ENCODE assay signal across 12 cellular contexts in the genomic region with DNA sequence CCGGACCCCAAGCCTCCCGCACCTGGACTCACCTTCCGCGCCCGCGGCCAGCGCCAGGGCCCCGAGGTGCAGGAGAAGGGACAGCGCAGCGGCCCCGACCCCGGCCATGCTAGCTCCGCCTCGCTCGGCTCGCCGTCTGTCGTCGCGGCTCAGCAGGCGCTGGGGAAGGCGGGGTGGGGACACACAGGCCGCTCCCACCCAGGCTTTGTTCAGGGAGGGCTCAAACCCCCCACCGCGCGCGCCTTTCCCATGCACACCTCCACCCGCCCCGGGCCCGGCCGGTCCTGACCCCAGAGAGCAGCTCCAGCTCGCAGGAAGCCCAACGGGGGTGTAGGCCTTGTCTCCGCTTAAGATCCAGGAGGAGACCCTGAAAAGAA. TPM values are rescaled to one million over a fixed set of nuclear protein-coding genes. Genes with fewer than 3 reads are reported as not detected.
DNase-seq lines count a peak whose midpoint lies in the region; ATAC-seq and TF ChIP-seq lines count a peak whose summit lies in the region.
"Had no signal": no experiment of that assay in that cellular context is flagged by ENCODE, and none has a peak within 500 bp of the region (broad histone marks: within the 10 kb centered on the region; RNA-seq: fewer than 3 reads in every experiment).

A gene (minus strand): TSS at position 141 of the 377 bp plus-strand sequence. CDS start 33 bp downstream, at position 108.

- no peak within 1 kb of the TSS for H3K9ac ChIP-seq in neural progenitor cell

- H3K36me3 ChIP-seq in SJSA1 (no peaks in the 10 kb centered on the region), neural progenitor cell (no peaks in the 10 kb centered on the region), OCI-LY7 (ENCODE audit: insufficient read depth, low read length) (no peaks in the 10 kb centered on the region)

- H3K4me1 ChIP-seq in SJSA1 (replicated peaks), result peaks cover 11% of the 10 kb centered on the region
- H3K4me1 ChIP-seq in neural progenitor cell, result peaks cover 29% of the 10 kb centered on the region
- no peaks in the 10 kb centered on the region for H3K4me1 ChIP-seq in OCI-LY7 (ENCODE audit: insufficient read depth, low read length, poor library complexity, severe bottlenecking)

- H2AFZ ChIP-seq in neural progenitor cell (replicated peaks) (peak within 1 kb of the TSS; percentile 93), OCI-LY7 (ENCODE audit: low read length) (no peak within 1 kb of the TSS)

- ATAC-seq in GM21576 (IDR thresholded peaks at IDR 0.05; ENCODE audit: unreplicated experiment) (no peak), HG03135 (IDR thresholded peaks at IDR 0.05; ENCODE audit: unreplicated experiment) (no peak)
- no peak for ATAC-seq in CD4-positive, alpha-beta T cell (ENCODE audit: poor library complexity)
- ATAC-seq: activated naive CD4-positive, alpha-beta T cell treated with anti-CD3 and anti-CD28 coated beads, Interleukin-2, amount 50 U/mL, for 72 hours had no signal

- peaks cover 8% of the 10 kb centered on the region for H3K9me3 Mint-ChIP-seq in glutamatergic neuron (ENCODE audit: unreplicated experiment)
- no peaks in the 10 kb centered on the region for H3K9me3 Mint-ChIP-seq in neural progenitor cell
- no peaks in the 10 kb centered on the region for H3K9me3 Mint-ChIP-seq in CD4-positive, alpha-beta T cell
- H3K9me3 Mint-ChIP-seq: activated naive CD4-positive, alpha-beta T cell treated with anti-CD3 and anti-CD28 coated beads, Interleukin-2, amount 50 U/mL, for 72 hours; T-helper 2 cell treated with Interferon-gamma antibody and Interleukin-4, amounts not matched to agents 5 μg/mL and 100 μg/mL, for 36 hours had no signal

- H3K27me3 ChIP-seq in SJSA1 (replicated peaks), result peaks cover 26% of the 10 kb centered on the region; the same call in 1 of the 2 replicates
- H3K27me3 ChIP-seq in neural progenitor cell, result peaks cover 40% of the 10 kb centered on the region
- peaks cover 37% of the 10 kb centered on the region for H3K27me3 ChIP-seq in CD4-positive, alpha-beta T cell (ENCODE audit: control insufficient read depth, insufficient read depth, low read length)

- H3K9me3 ChIP-seq in SJSA1 (replicated peaks) (no peaks in the 10 kb centered on the region), neural progenitor cell (ENCODE audit: low read depth) (no peaks in the 10 kb centered on the region), OCI-LY7 (ENCODE audit: low read length) (no peaks in the 10 kb centered on the region)
- no peaks in the 10 kb centered on the region for H3K9me3 ChIP-seq in CD4-positive, alpha-beta T cell (ENCODE audit: control insufficient read depth, low read length)

- intact Hi-C loops in OCI-LY7 (cut with micrococcal nuclease; ENCODE audit: unreplicated experiment), result no loop called here
- intact Hi-C loops in CD4-positive, alpha-beta T cell (cut with DNase I, micrococcal nuclease), result no loop called here

- peaks cover 16% of the 10 kb centered on the region for H3K27me3 Mint-ChIP-seq in glutamatergic neuron (ENCODE audit: unreplicated experiment)
- H3K27me3 Mint-ChIP-seq in neural progenitor cell (ENCODE audit: insufficient read depth, low read depth), result peaks cover 19% of the 10 kb centered on the region
- H3K27me3 Mint-ChIP-seq in CD4-positive, alpha-beta T cell, result peaks cover 71% of the 10 kb centered on the region

- CTCF ChIA-PET in AG04449 (lab: Yijun Ruan, JAX) (interaction anchor here (1.0 to 6.2 kb wide), 4 partner anchors 11 to 179 kb away, joined by 3 to 76 read pairs (median 4); no protein-coding TSS in a partner anchor), OCI-LY7 (lab: Charles Lee; ENCODE audit: unreplicated experiment) (no interaction called here)
- CTCF ChIA-PET in CD4-positive, alpha-beta T cell (lab: Charles Lee), result no interaction called here

- H3K79me2 ChIP-seq in neural progenitor cell (ENCODE audit: low read depth) (no peaks in the 10 kb centered on the region), OCI-LY7 (ENCODE audit: insufficient read depth, low read depth, low read length) (no peaks in the 10 kb centered on the region)

- H3K4me1 Mint-ChIP-seq in glutamatergic neuron (ENCODE audit: low read depth, unreplicated experiment) (peaks cover 18% of the 10 kb centered on the region), neural progenitor cell (peaks cover 45% of the 10 kb centered on the region)
- peaks cover 6% of the 10 kb centered on the region for H3K4me1 Mint-ChIP-seq in CD4-positive, alpha-beta T cell (ENCODE audit: low read depth)

- H3K27ac ChIP-seq in SJSA1 (no peak within 1 kb of the TSS), neural progenitor cell (no peak within 1 kb of the TSS), OCI-LY7 (ENCODE audit: low read depth, low read length, poor library complexity, severe bottlenecking) (no peak within 1 kb of the TSS)
- H3K27ac ChIP-seq in CD4-positive, alpha-beta T cell (ENCODE audit: low read depth, low read length), result no peak within 1 kb of the TSS

- H3K4me2 ChIP-seq in neural progenitor cell (peak within 1 kb of the TSS; percentile 72), OCI-LY7 (ENCODE audit: low read length) (no peak within 1 kb of the TSS)

- H3K36me3 Mint-ChIP-seq in glutamatergic neuron (ENCODE audit: unreplicated experiment) (no peaks in the 10 kb centered on the region), neural progenitor cell (no peaks in the 10 kb centered on the region)
- H3K36me3 Mint-ChIP-seq in CD4-positive, alpha-beta T cell (ENCODE audit: low read depth), result no peaks in the 10 kb centered on the region
- H3K36me3 Mint-ChIP-seq: activated naive CD4-positive, alpha-beta T cell treated with anti-CD3 and anti-CD28 coated beads, Interleukin-2, amount 50 U/mL, for 72 hours had no signal

- H3K4me3 ChIP-seq in AG04449 (ENCODE audit: low read depth, low read length), result peak within 1 kb of the TSS; percentile 54
- H3K4me3 ChIP-seq in SJSA1, result peak within 1 kb of the TSS; percentile 26
- peak within 1 kb of the TSS; percentile 48 for H3K4me3 ChIP-seq in neural progenitor cell
- no peak within 1 kb of the TSS for H3K4me3 ChIP-seq in OCI-LY7 (ENCODE audit: low read depth, low read length, poor library complexity, severe bottlenecking)

- no TSS peak for BruUV-seq in OCI-LY7 (replicated peaks; lab: Mats Ljungman, UMichigan)

- POLR2A ChIA-PET in AG04449 (lab: Yijun Ruan, JAX), result interaction anchor here (1.0 kb wide), 1 partner anchor 169 kb away, joined by 3 read pairs; no protein-coding TSS in a partner anchor
- POLR2A ChIA-PET in OCI-LY7 (lab: Charles Lee), result interaction anchor here (0.8 kb wide), 1 partner anchor 29 kb away, joined by 3 read pairs; no protein-coding TSS in a partner anchor
- POLR2A ChIA-PET in CD4-positive, alpha-beta T cell (lab: Charles Lee), result no interaction called here

- TF ChIP-seq CTCF in AG04449 (IDR thresholded peaks at IDR 0.05; ENCODE audit: insufficient read depth, low read length, missing control alignments) (no peak), glutamatergic neuron (IDR thresholded peaks at IDR 0.05; ENCODE audit: partially characterized antibody, unreplicated experiment) (no peak), neural progenitor cell (IDR thresholded peaks at IDR 0.05) (no peak), OCI-LY7 (conservative IDR thresholded peaks at IDR 0.05; ENCODE audit: low read length) (no peak)
- no peak for TF ChIP-seq CTCF in CD4-positive, alpha-beta T cell (IDR thresholded peaks at IDR 0.05)

- H3K4me3 Mint-ChIP-seq in glutamatergic neuron (ENCODE audit: unreplicated experiment), result peak within 1 kb of the TSS; percentile 66
- peak within 1 kb of the TSS; percentile 78 for H3K4me3 Mint-ChIP-seq in neural progenitor cell
- no peak within 1 kb of the TSS for H3K4me3 Mint-ChIP-seq in CD4-positive, alpha-beta T cell
- H3K4me3 Mint-ChIP-seq: T-helper 2 cell treated with Interferon-gamma antibody and Interleukin-4, amounts not matched to agents 5 μg/mL and 100 μg/mL, for 36 hours had no signal

- H4K20me1 ChIP-seq in neural progenitor cell (ENCODE audit: low read depth) (no peaks in the 10 kb centered on the region), OCI-LY7 (ENCODE audit: insufficient read depth, low read length) (no peaks in the 10 kb centered on the region)

- peaks cover 33% of the 10 kb centered on the region for H3F3A ChIP-seq in neural progenitor cell (ENCODE audit: low read depth)

- H3K27ac Mint-ChIP-seq in glutamatergic neuron (ENCODE audit: unreplicated experiment) (peak within 1 kb of the TSS; percentile 28), neural progenitor cell (peak within 1 kb of the TSS; percentile 57)
- H3K27ac Mint-ChIP-seq in CD4-positive, alpha-beta T cell, result no peak within 1 kb of the TSS
- H3K27ac Mint-ChIP-seq: activated naive CD4-positive, alpha-beta T cell treated with anti-CD3 and anti-CD28 coated beads, Interleukin-2, amount 50 U/mL, for 72 hours; T-helper 2 cell treated with Interferon-gamma antibody and Interleukin-4, amounts not matched to agents 5 μg/mL and 100 μg/mL, for 36 hours had no signal

- no peaks in the 10 kb centered on the region for H3K9me2 ChIP-seq in OCI-LY7 (ENCODE audit: insufficient read depth, low read length)

- DNase-seq in AG04449 (ENCODE audit: low read depth, low spot score) (no peak), SJSA1 (ENCODE audit: low read depth in 1 of 2, low spot score in 2 of 2) (no peak), glutamatergic neuron (no peak), neural progenitor cell (ENCODE audit: low spot score) (peak; percentile 64), OCI-LY7 (ENCODE audit: low spot score) (no peak)
- DNase-seq in CD4-positive, alpha-beta T cell, result no peak
- DNase-seq: NCI-H1105 treated with DMSO at 0.1 percent for 48 hours; stimulated activated CD4-positive, alpha-beta T cell treated with anti-CD3 and anti-CD28 coated beads, Interleukin-4, amount 100 ng/mL, for 24 hours had no signal

RNA-seq across cellular contexts. Expression of the gene that starts here (rescaled TPM):
- not detected in 2 replicates for total RNA-seq in SJSA1 (2014; rRNA removed; shearing (Covaris generic))
- total RNA-seq in glutamatergic neuron (ENCODE audit: unreplicated experiment) (2.2 TPM), neural progenitor cell (ENCODE audit: low replicate concordance) (0.06 and 3.5 TPM in 2 replicates), OCI-LY7 (2022) (1.4 TPM in 2 replicates)
- 0.90 and 2.3 TPM in 2 replicates for total RNA-seq in OCI-LY7 (2014; rRNA removed; shearing (Covaris generic))
- total RNA-seq in CD4-positive, alpha-beta T cell, result under 1 TPM in 1 of 2 experiments, not detected in 1; 0.11 TPM
